18 cellular contexts compared by ENCODE assay signal in the genomic region with DNA sequence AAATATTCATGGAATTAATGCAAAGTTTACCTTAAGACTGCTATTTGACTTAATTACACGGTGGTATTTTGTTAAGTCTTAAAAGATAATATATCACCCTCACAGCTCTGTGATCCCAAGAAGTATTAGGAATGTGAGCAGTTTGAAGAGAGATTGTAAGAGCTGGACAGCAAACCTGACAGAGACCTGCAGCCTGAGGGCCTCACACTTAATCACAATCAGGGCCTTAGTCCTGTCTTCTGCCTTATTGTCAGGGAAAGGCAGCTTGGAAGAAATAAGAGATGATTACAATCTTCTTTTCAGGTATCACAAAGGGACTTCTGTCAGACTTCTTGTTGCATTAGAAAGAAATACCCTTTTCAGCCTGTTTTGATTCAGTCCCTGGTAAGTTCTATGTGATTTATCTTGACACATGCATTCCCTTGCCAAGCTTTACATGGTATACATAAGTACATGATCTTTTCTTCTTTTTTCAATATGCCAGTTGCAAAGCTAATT.
DNase-seq lines count a peak whose midpoint lies in the region; ATAC-seq and TF ChIP-seq lines count a peak whose summit lies in the region.
"Had no signal": no experiment of that assay in that cellular context is flagged by ENCODE, and none has a peak within 500 bp of the region (broad histone marks: within the 10 kb centered on the region; RNA-seq: fewer than 3 reads in every experiment).

No MANE protein-coding gene starts in this region.

- no peaks in the 10 kb centered on the region for H3K27me3 ChIP-seq in ACC112 (ENCODE audit: insufficient read depth, low read length)

- no peak overlapping the region for H3K27ac ChIP-seq in ACC112 (ENCODE audit: low read depth, low read length)
- H3K27ac ChIP-seq: 22Rv1 had no signal

- H2AFZ ChIP-seq in ACC112 (ENCODE audit: low read length, unreplicated experiment), result peak overlapping the region; percentile 20

- DNase-seq in DMS 273 (lab: John Stamatoyannopoulos, UW; ENCODE audit: unreplicated experiment) (peak; percentile 26), DMS 273 treated with DMSO at 0.1 percent for 48 hours (lab: John Stamatoyannopoulos, UW) (no peak), SK-MEL-5 (ENCODE audit: low read depth, low spot score) (peak; percentile 19), islet precursor cell (peak; percentile 71), NOMO-1 treated with DMSO at 0.1 percent for 48 hours (lab: John Stamatoyannopoulos, UW; ENCODE audit: unreplicated experiment) (no peak), foreskin fibroblast (no peak)
- DNase-seq: GF-D8; NCI-H1105; NCI-H187; NCI-H2107; NCI-H226; NCI-H524; NK-92 treated with Interleukin-12 subunit alpha and Interleukin-12 subunit beta, amount 100 ng/mL, for 24 hours; OCI-M1; SHP77 had no signal

- H3K79me2 ChIP-seq in ACC112 (ENCODE audit: control insufficient read depth, insufficient read depth, low read length, unreplicated experiment), result no peaks in the 10 kb centered on the region

- TF ChIP-seq CTCF in foreskin fibroblast (IDR thresholded peaks at IDR 0.05; ENCODE audit: low read depth, low read length), result no peak

- no peaks in the 10 kb centered on the region for H3K36me3 ChIP-seq in ACC112 (ENCODE audit: insufficient read depth, low read length)

- H3K4me3 ChIP-seq in ACC112 (ENCODE audit: low read depth, low read length) (no peak overlapping the region), foreskin fibroblast (ENCODE audit: low read depth in 1 of 2, low read length in 2 of 2) (no peak overlapping the region)

- in situ Hi-C loops in SK-MEL-5 (cut with HindIII; ENCODE audit: low pct_unique_long_range_greater_than_20kb, low sequenced_read_pairs), result no loop called here

- no peaks in the 10 kb centered on the region for H3K4me1 ChIP-seq in ACC112 (ENCODE audit: control insufficient read depth, insufficient read depth, low read length, unreplicated experiment)

- ATAC-seq in HG03108 (IDR thresholded peaks at IDR 0.05; ENCODE audit: unreplicated experiment), result no peak

Comparison
In these comparisons a context has a peak if more than half of its experiments do, and no peak if none do; other contexts are left out.
1. DNase-seq: peak in DMS 273 (single experiment), SK-MEL-5 (single experiment) and islet precursor cell (single experiment); none in DMS 273 treated with DMSO at 0.1 percent for 48 hours (single experiment), NOMO-1 treated with DMSO at 0.1 percent for 48 hours (single experiment) and foreskin fibroblast (0 of 2).